Comparison of ENCODE assay signal across 24 cellular contexts in genomic region chr12:109236257-109236656, GRCh38.
"Had no signal": no experiment of that assay in that cellular context is flagged by ENCODE, and none has a peak within 500 bp of the region (broad histone marks: within the 10 kb centered on the region; RNA-seq: fewer than 3 reads in every experiment).

No MANE protein-coding gene starts in this region.

- H3K27ac Mint-ChIP-seq: immature natural killer cell; natural killer cell; progenitor cell of endocrine pancreas; stimulated activated naive CD8-positive, alpha-beta T cell treated with anti-CD3 and anti-CD28 coated beads, Interleukin-15, Interleukin-2, amounts not matched to agents 100 ng/mL and 50 ng/mL, for 24 hours; type B pancreatic cell had no signal

- H3K36me3 ChIP-seq: ovary, uterus had no signal

- ATAC-seq: left colon, left lung, lower lobe of right lung, natural killer cell had no signal

- H3K27me3 Mint-ChIP-seq: naive B cell; progenitor cell of endocrine pancreas; stimulated activated naive CD8-positive, alpha-beta T cell treated with anti-CD3 and anti-CD28 coated beads, Interleukin-15, Interleukin-2, amounts not matched to agents 100 ng/mL and 50 ng/mL, for 24 hours; type B pancreatic cell had no signal

- H3K4me3 Mint-ChIP-seq: immature natural killer cell; naive B cell; natural killer cell; stimulated activated naive CD8-positive, alpha-beta T cell treated with anti-CD3 and anti-CD28 coated beads, Interleukin-15, Interleukin-2, amounts not matched to agents 100 ng/mL and 50 ng/mL, for 24 hours; type B pancreatic cell had no signal

- H3K4me1 Mint-ChIP-seq: immature natural killer cell, naive B cell, natural killer cell had no signal

- H3K9me3 ChIP-seq: left lung, lower lobe of right lung, ovary, right atrium auricular region, tibial nerve, uterus had no signal

- H3K9me3 Mint-ChIP-seq: immature natural killer cell; naive B cell; natural killer cell; stimulated activated naive CD8-positive, alpha-beta T cell treated with anti-CD3 and anti-CD28 coated beads, Interleukin-15, Interleukin-2, amounts not matched to agents 100 ng/mL and 50 ng/mL, for 24 hours; type B pancreatic cell had no signal

- H3K36me3 Mint-ChIP-seq: natural killer cell had no signal

- DNase-seq: hypothalamus; immature natural killer cell; kidney; left colon; left lung; lower lobe of right lung; mammary epithelial cell; mesenchymal stem cell; naive B cell; natural killer cell; stimulated activated CD4-positive, alpha-beta T cell treated with anti-CD3 and anti-CD28 coated beads, Interleukin-12 subunit alpha, Interleukin-12 subunit beta, amount 100 ng/mL, for 4 hours; stimulated activated CD4-positive, alpha-beta T cell treated with anti-CD3 and anti-CD28 coated beads, Interleukin-15, amount 100 ng/mL, for 24 hours; stimulated activated CD4-positive, alpha-beta T cell treated with anti-CD3 and anti-CD28 coated beads, Interleukin-2, amount 100 ng/mL, for 24 hours; stimulated activated CD4-positive, alpha-beta T cell treated with anti-CD3 and anti-CD28 coated beads, Interleukin-4, amount 100 ng/mL, for 1 hour; stimulated activated naive CD4-positive, alpha-beta T cell; uterus had no signal

- H3K27me3 ChIP-seq: left lung, ovary, right atrium auricular region, tibial nerve, uterus had no signal

- H3K4me1 ChIP-seq: left lung, lower lobe of right lung, right atrium auricular region, tibial nerve, uterus had no signal

- H3K4me3 ChIP-seq: left lung, lower lobe of right lung, ovary, right atrium auricular region, skin epidermis, tibial nerve, uterus had no signal

- H3K27ac ChIP-seq: left lung, lower lobe of right lung, ovary, right atrium auricular region, skin epidermis, tibial nerve, uterus had no signal

- FAIRE-seq: islet of Langerhans, kidney had no signal
